Comparison of ENCODE assay signal across 8 cellular contexts in genomic region chr3:57555316-57555715, GRCh38. TPM values are rescaled to one million over a fixed set of nuclear protein-coding genes. Genes with fewer than 3 reads are reported as not detected.
DNase-seq lines count a peak whose midpoint lies in the region; ATAC-seq, FAIRE-seq and TF ChIP-seq lines count a peak whose summit lies in the region.

No MANE protein-coding gene starts in this region.

- ATAC-seq in HG03095 (IDR thresholded peaks at IDR 0.05; ENCODE audit: unreplicated experiment) (peak; percentile 3), body of pancreas (no peak), lung (ENCODE audit: insufficient read depth, low FRiP score) (no peak), upper lobe of right lung (no peak)

- H3K27ac ChIP-seq in ACC112 (ENCODE audit: low read depth, low read length) (peak overlapping the region; percentile 80), body of pancreas (peak overlapping the region; percentile 88 to 95 (median 92)), lung (ENCODE audit: low read depth in 1 of 2, low read length in 1 of 2) (peak overlapping the region; percentile 88 to 97), upper lobe of right lung (peak overlapping the region; percentile 97)

- H3K36me3 ChIP-seq in ACC112 (ENCODE audit: insufficient read depth, low read length) = peaks cover 9% of the 10 kb centered on the region
- peaks cover 0 to 2% of the 10 kb centered on the region in 2 donors for H3K36me3 ChIP-seq in body of pancreas (replicated peaks in 1 of 2; ENCODE audit: insufficient read depth in 1 of 2, low read depth in 2 of 2)
- peaks cover 0 to 3% of the 10 kb centered on the region in 2 donors for H3K36me3 ChIP-seq in lung (ENCODE audit: control insufficient read depth in 2 of 2, insufficient read depth in 2 of 2, low read length in 2 of 2)
- peaks cover 20% of the 10 kb centered on the region for H3K36me3 ChIP-seq in upper lobe of right lung

- peaks cover 43% of the 10 kb centered on the region for H3K79me2 ChIP-seq in ACC112 (ENCODE audit: control insufficient read depth, insufficient read depth, low read length, unreplicated experiment)

- TF ChIP-seq CTCF in body of pancreas (IDR thresholded peaks at IDR 0.05) = no peak
- no peak for TF ChIP-seq CTCF in lung (IDR thresholded peaks at IDR 0.05; ENCODE audit: control extremely low read depth, extremely low read depth)
- TF ChIP-seq CTCF in upper lobe of right lung (IDR thresholded peaks at IDR 0.05) = no peak

- DNase-seq in body of pancreas (peak in 1 of 4 donors; percentile 15), lung (ENCODE audit: low spot score) (no peak), upper lobe of right lung (no peak), GM19239 (ENCODE audit: insufficient read length, low spot score) (no peak), NCI-H128 (lab: John Stamatoyannopoulos, UW; ENCODE audit: unreplicated experiment) (no peak), activated gamma-delta T cell (lab: John Stamatoyannopoulos, UW) (no peak)

- H3K27me3 ChIP-seq in ACC112 (ENCODE audit: insufficient read depth, low read length) (no peaks in the 10 kb centered on the region), body of pancreas (no peaks in the 10 kb centered on the region), lung (ENCODE audit: control insufficient read depth, insufficient read depth) (no peaks in the 10 kb centered on the region), upper lobe of right lung (no peaks in the 10 kb centered on the region)

- H3K9me3 ChIP-seq in body of pancreas = no peaks in the 10 kb centered on the region
- H3K9me3 ChIP-seq in lung (ENCODE audit: control insufficient read depth in 2 of 2, insufficient read depth in 1 of 2, low read length in 1 of 2) = no peaks in the 10 kb centered on the region
- H3K9me3 ChIP-seq in upper lobe of right lung = no peaks in the 10 kb centered on the region

- no peak for TF ChIP-seq POLR2A in body of pancreas (IDR thresholded peaks at IDR 0.05)

- H3K4me1 ChIP-seq in ACC112 (ENCODE audit: control insufficient read depth, insufficient read depth, low read length, unreplicated experiment) = peaks cover 15% of the 10 kb centered on the region
- H3K4me1 ChIP-seq in body of pancreas = peaks cover 26% of the 10 kb centered on the region
- peaks cover 6 to 8% of the 10 kb centered on the region in 2 donors for H3K4me1 ChIP-seq in lung (ENCODE audit: control insufficient read depth in 2 of 2, insufficient read depth in 2 of 2, low read length in 2 of 2)
- peaks cover 26% of the 10 kb centered on the region for H3K4me1 ChIP-seq in upper lobe of right lung

- WGBS in body of pancreas, 2 donors = 7 to 12% methylated on average over 9 of the region's 9 CpGs
- WGBS in lung, 2 donors = 23 to 27% methylated on average over 9 of the region's 9 CpGs

- no peak for FAIRE-seq in GM19239 (lab: Jason Lieb, UNC)

- intact Hi-C loops in body of pancreas (cut with DNase I) = no loop called here
- intact Hi-C loops in upper lobe of right lung (cut with DNase I) = no loop called here

- H3K4me3 ChIP-seq in ACC112 (ENCODE audit: low read depth, low read length) (peak overlapping the region; percentile 98), body of pancreas (peak overlapping the region; percentile 45 to 62), lung (peak overlapping the region; percentile 91), upper lobe of right lung (peak overlapping the region; percentile 96)

- peak overlapping the region; percentile 98 for H2AFZ ChIP-seq in ACC112 (ENCODE audit: low read length, unreplicated experiment)

RNA-seq across cellular contexts. Expression of gene PDE12, which starts 0.8 kb away (rescaled TPM):
- total RNA-seq in body of pancreas = 10 to 100 TPM in 1 of 2 donors, 1 to 10 TPM in 1; 7.5 to 13.5 TPM
- total RNA-seq in lung = 10 to 100 TPM; 10.5 to 24.5 TPM
- polyA plus RNA-seq in lung = 1 to 10 TPM; 3.9 to 9.3 TPM
- 20.4 TPM for total RNA-seq in upper lobe of right lung

RNA-seq across cellular contexts. Expression of gene DNAH12, which starts 11.2 kb away (rescaled TPM):
- under 1 TPM; 0.52 to 0.99 TPM for total RNA-seq in body of pancreas
- total RNA-seq in lung = 10 to 100 TPM; 13.4 to 37.8 TPM
- 1 to 10 TPM; 3.3 to 8.0 TPM for polyA plus RNA-seq in lung
- total RNA-seq in upper lobe of right lung = 0.52 TPM

RNA-seq across cellular contexts. Expression of gene ARF4, which starts 41.8 kb away (rescaled TPM):
- 10 to 100 TPM; 62.0 to 90.3 TPM for total RNA-seq in body of pancreas
- total RNA-seq in lung = 100 to 1,000 TPM; 143 to 202 TPM
- polyA plus RNA-seq in lung = 100 to 1,000 TPM; 187 to 232 TPM
- 130 TPM for total RNA-seq in upper lobe of right lung
